In the genomic region with DNA sequence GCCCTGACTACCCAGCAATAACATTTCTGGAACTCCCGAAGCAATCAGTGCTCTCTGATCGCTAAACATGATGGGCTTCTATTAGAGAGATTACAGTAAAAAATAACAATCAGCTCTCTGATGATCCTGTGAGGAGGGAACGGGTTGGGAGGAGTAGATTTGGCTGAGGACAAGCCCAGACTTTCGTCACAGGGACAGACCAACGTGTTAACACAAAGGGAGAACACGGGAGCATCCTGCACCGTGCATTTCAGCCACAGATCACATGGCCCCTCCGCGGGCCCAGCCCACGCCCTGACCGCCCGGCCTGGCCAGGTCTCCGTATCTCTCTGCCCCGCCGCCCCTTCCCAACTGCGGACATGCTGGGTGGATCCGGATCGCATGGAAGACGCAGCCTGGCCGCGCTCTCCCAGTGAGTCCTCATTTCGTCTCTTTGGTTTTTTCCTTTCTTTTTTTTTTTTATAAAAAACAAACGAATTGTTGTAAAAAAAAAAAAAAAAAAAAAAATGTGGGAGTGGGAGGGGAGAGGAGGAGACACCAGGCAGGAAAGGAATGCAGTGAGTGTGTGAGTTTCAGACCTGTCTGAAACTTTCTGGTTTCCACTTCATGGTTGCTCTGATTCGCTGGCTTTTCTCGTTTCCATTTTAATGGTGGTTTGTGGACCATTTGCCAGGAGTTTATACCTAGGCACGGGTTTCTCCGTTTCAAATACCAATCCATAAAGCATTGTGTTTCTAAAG, we compare ENCODE assay signal across 1 cellular context.
TF ChIP-seq lines count a peak whose summit lies in the region.

No MANE protein-coding gene starts in this region.

TF ChIP-seq in HepG2, 621 proteins besides CTCF, POLR2A, EP300 and RAD21 (continued from another document and continues in another):
- TF ChIP-seq ZNF556 (CRISPR knock-in tag; IDR thresholded peaks at IDR 0.05; ENCODE audit: borderline replicate concordance) (peak; percentile 69; the same call in 1 of the 2 replicates), SATB2 (CRISPR knock-in tag; IDR thresholded peaks at IDR 0.05) (0 out of 2 replicates have a peak, but pooled peaks have one; percentile 70), CERS6 (CRISPR knock-in tag; IDR thresholded peaks at IDR 0.05) (no peak), ZNF12 (CRISPR knock-in tag; IDR thresholded peaks at IDR 0.05) (peak; percentile 75; the same call in 1 of the 2 replicates), AGO2 (optimal IDR thresholded peaks at IDR 0.05; ENCODE audit: low read depth, low read length) (no peak), CBX2 (IDR thresholded peaks at IDR 0.05; ENCODE audit: low read depth, low read length) (no peak), CBX2 (CRISPR knock-in tag; IDR thresholded peaks at IDR 0.05; ENCODE audit: low read depth) (no peak), ZNF567 (CRISPR knock-in tag; IDR thresholded peaks at IDR 0.05; ENCODE audit: borderline replicate concordance) (no peak), GABPB1 (CRISPR knock-in tag; IDR thresholded peaks at IDR 0.05) (peak; percentile 62), MIXL1 (CRISPR knock-in tag; IDR thresholded peaks at IDR 0.05) (peak; percentile 58), ASH2L (IDR thresholded peaks at IDR 0.05; ENCODE audit: insufficient read length, low read depth, low read length) (peak; percentile 76), ZNF335 (CRISPR knock-in tag; IDR thresholded peaks at IDR 0.05) (no peak), ZC3H4 (CRISPR knock-in tag; IDR thresholded peaks at IDR 0.05; ENCODE audit: borderline replicate concordance) (no peak), ZNF207 (IDR thresholded peaks at IDR 0.05; ENCODE audit: borderline replicate concordance) (no peak), HES4 (CRISPR knock-in tag; IDR thresholded peaks at IDR 0.05; ENCODE audit: borderline replicate concordance) (peak; percentile 70; the same call in 1 of the 2 replicates), RFXAP (CRISPR knock-in tag; IDR thresholded peaks at IDR 0.05; ENCODE audit: borderline replicate concordance) (peak; percentile 78; the same call in 1 of the 2 replicates), MLX (CRISPR knock-in tag; IDR thresholded peaks at IDR 0.05) (peak; percentile 86), FOXO1 (CRISPR knock-in tag; IDR thresholded peaks at IDR 0.05) (peak; percentile 63; the same call in 1 of the 2 replicates), RBFOX2 (IDR thresholded peaks at IDR 0.05; ENCODE audit: low read depth, low read length) (peak; percentile 86), CEBPB (IDR thresholded peaks at IDR 0.05; ENCODE audit: borderline replicate concordance, low read depth, low read length) (peak; percentile 53; the same call in 1 of the 2 replicates), MBNL3 (CRISPR knock-in tag; conservative IDR thresholded peaks at IDR 0.05) (no peak), HNRNPUL1 (IDR thresholded peaks at IDR 0.05; ENCODE audit: low read depth, low read length) (no peak), CEBPG (CRISPR knock-in tag; IDR thresholded peaks at IDR 0.05) (peak; percentile 78), YEATS2 (CRISPR knock-in tag; IDR thresholded peaks at IDR 0.05; ENCODE audit: borderline replicate concordance) (0 out of 2 replicates have a peak, but pooled peaks have one; percentile 21), MEIS1 (CRISPR knock-in tag; IDR thresholded peaks at IDR 0.05; ENCODE audit: borderline replicate concordance) (0 out of 2 replicates have a peak, but pooled peaks have one; percentile 22), ZNF510 (CRISPR knock-in tag; IDR thresholded peaks at IDR 0.05; ENCODE audit: low read depth) (0 out of 2 replicates have a peak, but pooled peaks have one; percentile 64), ATAD3A (CRISPR knock-in tag; IDR thresholded peaks at IDR 0.05) (no peak), ZMAT3 (CRISPR knock-in tag; conservative IDR thresholded peaks at IDR 0.05) (0 out of 2 replicates have a peak, but pooled peaks have one; percentile 27), KAT8 (CRISPR knock-in tag; IDR thresholded peaks at IDR 0.05) (peak; percentile 45; the same call in 1 of the 2 replicates), POLR2G (IDR thresholded peaks at IDR 0.05; ENCODE audit: low read depth, low read length) (peak; percentile 70), MED1 (CRISPR knock-in tag; IDR thresholded peaks at IDR 0.05) (peak; percentile 83), PHF20 (CRISPR knock-in tag; IDR thresholded peaks at IDR 0.05) (0 out of 2 replicates have a peak, but pooled peaks have one; percentile 31), ARID5B (CRISPR knock-in tag; IDR thresholded peaks at IDR 0.05) (peak; percentile 76; the same call in 1 of the 2 replicates), ZNF552 (CRISPR knock-in tag; IDR thresholded peaks at IDR 0.05; ENCODE audit: borderline replicate concordance) (no peak; the same call in 1 of the 2 replicates), ATF4 (CRISPR knock-in tag; IDR thresholded peaks at IDR 0.05) (peak in 1 of 2 experiments; percentile 6; a peak in 1 of 4 replicates)
- TF ChIP-seq, protein P1, sequence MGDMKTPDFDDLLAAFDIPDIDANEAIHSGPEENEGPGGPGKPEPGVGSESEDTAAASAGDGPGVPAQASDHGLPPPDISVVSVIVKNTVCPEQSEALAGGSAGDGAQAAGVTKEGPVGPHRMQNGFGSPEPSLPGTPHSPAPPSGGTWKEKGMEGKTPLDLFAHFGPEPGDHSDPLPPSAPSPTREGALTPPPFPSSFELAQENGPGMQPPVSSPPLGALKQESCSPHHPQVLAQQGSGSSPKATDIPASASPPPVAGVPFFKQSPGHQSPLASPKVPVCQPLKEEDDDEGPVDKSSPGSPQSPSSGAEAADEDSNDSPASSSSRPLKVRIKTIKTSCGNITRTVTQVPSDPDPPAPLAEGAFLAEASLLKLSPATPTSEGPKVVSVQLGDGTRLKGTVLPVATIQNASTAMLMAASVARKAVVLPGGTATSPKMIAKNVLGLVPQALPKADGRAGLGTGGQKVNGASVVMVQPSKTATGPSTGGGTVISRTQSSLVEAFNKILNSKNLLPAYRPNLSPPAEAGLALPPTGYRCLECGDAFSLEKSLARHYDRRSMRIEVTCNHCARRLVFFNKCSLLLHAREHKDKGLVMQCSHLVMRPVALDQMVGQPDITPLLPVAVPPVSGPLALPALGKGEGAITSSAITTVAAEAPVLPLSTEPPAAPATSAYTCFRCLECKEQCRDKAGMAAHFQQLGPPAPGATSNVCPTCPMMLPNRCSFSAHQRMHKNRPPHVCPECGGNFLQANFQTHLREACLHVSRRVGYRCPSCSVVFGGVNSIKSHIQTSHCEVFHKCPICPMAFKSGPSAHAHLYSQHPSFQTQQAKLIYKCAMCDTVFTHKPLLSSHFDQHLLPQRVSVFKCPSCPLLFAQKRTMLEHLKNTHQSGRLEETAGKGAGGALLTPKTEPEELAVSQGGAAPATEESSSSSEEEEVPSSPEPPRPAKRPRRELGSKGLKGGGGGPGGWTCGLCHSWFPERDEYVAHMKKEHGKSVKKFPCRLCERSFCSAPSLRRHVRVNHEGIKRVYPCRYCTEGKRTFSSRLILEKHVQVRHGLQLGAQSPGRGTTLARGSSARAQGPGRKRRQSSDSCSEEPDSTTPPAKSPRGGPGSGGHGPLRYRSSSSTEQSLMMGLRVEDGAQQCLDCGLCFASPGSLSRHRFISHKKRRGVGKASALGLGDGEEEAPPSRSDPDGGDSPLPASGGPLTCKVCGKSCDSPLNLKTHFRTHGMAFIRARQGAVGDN (CRISPR knock-in tag; IDR thresholded peaks at IDR 0.05) = peak; percentile 96
- TF ChIP-seq, protein P2, sequence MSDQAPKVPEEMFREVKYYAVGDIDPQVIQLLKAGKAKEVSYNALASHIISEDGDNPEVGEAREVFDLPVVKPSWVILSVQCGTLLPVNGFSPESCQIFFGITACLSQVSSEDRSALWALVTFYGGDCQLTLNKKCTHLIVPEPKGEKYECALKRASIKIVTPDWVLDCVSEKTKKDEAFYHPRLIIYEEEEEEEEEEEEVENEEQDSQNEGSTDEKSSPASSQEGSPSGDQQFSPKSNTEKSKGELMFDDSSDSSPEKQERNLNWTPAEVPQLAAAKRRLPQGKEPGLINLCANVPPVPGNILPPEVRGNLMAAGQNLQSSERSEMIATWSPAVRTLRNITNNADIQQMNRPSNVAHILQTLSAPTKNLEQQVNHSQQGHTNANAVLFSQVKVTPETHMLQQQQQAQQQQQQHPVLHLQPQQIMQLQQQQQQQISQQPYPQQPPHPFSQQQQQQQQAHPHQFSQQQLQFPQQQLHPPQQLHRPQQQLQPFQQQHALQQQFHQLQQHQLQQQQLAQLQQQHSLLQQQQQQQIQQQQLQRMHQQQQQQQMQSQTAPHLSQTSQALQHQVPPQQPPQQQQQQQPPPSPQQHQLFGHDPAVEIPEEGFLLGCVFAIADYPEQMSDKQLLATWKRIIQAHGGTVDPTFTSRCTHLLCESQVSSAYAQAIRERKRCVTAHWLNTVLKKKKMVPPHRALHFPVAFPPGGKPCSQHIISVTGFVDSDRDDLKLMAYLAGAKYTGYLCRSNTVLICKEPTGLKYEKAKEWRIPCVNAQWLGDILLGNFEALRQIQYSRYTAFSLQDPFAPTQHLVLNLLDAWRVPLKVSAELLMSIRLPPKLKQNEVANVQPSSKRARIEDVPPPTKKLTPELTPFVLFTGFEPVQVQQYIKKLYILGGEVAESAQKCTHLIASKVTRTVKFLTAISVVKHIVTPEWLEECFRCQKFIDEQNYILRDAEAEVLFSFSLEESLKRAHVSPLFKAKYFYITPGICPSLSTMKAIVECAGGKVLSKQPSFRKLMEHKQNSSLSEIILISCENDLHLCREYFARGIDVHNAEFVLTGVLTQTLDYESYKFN (CRISPR knock-in tag; conservative IDR thresholded peaks at IDR 0.05) = peak; percentile 16; the same call in 1 of the 2 replicates
- TF ChIP-seq, protein P3, sequence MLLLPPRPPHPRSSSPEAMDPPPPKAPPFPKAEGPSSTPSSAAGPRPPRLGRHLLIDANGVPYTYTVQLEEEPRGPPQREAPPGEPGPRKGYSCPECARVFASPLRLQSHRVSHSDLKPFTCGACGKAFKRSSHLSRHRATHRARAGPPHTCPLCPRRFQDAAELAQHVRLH (CRISPR knock-in tag; IDR thresholded peaks at IDR 0.05; ENCODE audit: borderline replicate concordance, low read depth) = peak; percentile 83; the same call in 1 of the 2 replicates
- TF ChIP-seq, protein P4, sequence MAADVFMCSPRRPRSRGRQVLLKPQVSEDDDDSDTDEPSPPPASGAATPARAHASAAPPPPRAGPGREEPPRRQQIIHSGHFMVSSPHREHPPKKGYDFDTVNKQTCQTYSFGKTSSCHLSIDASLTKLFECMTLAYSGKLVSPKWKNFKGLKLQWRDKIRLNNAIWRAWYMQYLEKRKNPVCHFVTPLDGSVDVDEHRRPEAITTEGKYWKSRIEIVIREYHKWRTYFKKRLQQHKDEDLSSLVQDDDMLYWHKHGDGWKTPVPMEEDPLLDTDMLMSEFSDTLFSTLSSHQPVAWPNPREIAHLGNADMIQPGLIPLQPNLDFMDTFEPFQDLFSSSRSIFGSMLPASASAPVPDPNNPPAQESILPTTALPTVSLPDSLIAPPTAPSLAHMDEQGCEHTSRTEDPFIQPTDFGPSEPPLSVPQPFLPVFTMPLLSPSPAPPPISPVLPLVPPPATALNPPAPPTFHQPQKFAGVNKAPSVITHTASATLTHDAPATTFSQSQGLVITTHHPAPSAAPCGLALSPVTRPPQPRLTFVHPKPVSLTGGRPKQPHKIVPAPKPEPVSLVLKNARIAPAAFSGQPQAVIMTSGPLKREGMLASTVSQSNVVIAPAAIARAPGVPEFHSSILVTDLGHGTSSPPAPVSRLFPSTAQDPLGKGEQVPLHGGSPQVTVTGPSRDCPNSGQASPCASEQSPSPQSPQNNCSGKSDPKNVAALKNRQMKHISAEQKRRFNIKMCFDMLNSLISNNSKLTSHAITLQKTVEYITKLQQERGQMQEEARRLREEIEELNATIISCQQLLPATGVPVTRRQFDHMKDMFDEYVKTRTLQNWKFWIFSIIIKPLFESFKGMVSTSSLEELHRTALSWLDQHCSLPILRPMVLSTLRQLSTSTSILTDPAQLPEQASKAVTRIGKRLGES (CRISPR knock-in tag; IDR thresholded peaks at IDR 0.05; ENCODE audit: borderline replicate concordance) = peak; percentile 42; the same call in 1 of the 2 replicates
